Comparison of ENCODE assay signal across 22 cellular contexts in genomic region chr12:124949066-124949465, GRCh38.
"Had no signal": no experiment of that assay in that cellular context is flagged by ENCODE, and none has a peak within 500 bp of the region (broad histone marks: within the 10 kb centered on the region; RNA-seq: fewer than 3 reads in every experiment).

No MANE protein-coding gene starts in this region.

- DNase-seq: activated B cell treated with CpG ODN at 0.5 μM for 24 hours; activated CD4-positive, alpha-beta T cell treated with anti-CD3 and anti-CD28 coated beads, Interleukin-2, amount 50 U/mL, for 1 hour; activated CD8-positive, alpha-beta memory T cell treated with anti-CD3 and anti-CD28 coated beads, Interleukin-2, amount 10 ng/mL, durations not matched to agents 7 days and 5 days; activated CD8-positive, alpha-beta T cell treated with anti-CD3 and anti-CD28 coated beads, Interleukin-2, amount 10 ng/mL, durations not matched to agents 7 days and 5 days; activated T-cell treated with anti-CD3 and anti-CD28 coated beads, Interleukin-2, amount 50 U/mL, for 48 hours; anterior cingulate cortex; endodermal cell; foreskin fibroblast; mesendoderm; natural killer cell; sigmoid colon; small intestine; stimulated activated CD4-positive, alpha-beta T cell treated with anti-CD3 and anti-CD28 coated beads, Interleukin-4, amount 100 ng/mL, for 24 hours had no signal

- H3K4me1 Mint-ChIP-seq: activated B cell treated with CpG ODN at 0.5 μM for 24 hours; activated CD8-positive, alpha-beta memory T cell treated with anti-CD3 and anti-CD28 coated beads, Interleukin-2, amount 10 ng/mL, durations not matched to agents 7 days and 5 days; central memory CD8-positive, alpha-beta T cell; endodermal cell; natural killer cell had no signal

- H3K4me3 Mint-ChIP-seq: activated B cell treated with CpG ODN at 0.5 μM for 24 hours; activated CD8-positive, alpha-beta memory T cell treated with anti-CD3 and anti-CD28 coated beads, Interleukin-2, amount 10 ng/mL, durations not matched to agents 7 days and 5 days; activated CD8-positive, alpha-beta T cell treated with anti-CD3 and anti-CD28 coated beads, Interleukin-2, amount 10 ng/mL, durations not matched to agents 7 days and 5 days; activated naive CD8-positive, alpha-beta T cell; central memory CD8-positive, alpha-beta T cell; dendritic cell treated with granulocyte-macrophage colony-stimulating factor and Interleukin-4, amounts not matched to agents 40 ng/mL and 50 ng/mL, for 4 days; endodermal cell; natural killer cell; stimulated activated memory B cell treated with anti-CD40 and anti-IgM and Interleukin-4, amounts not matched to agents 10 μg/mL and 1 μg/mL and 100 μg/mL, for 72 hours had no signal

- H3K4me3 ChIP-seq: heart left ventricle, lung, sigmoid colon, tibial nerve had no signal

- H3K4me1 ChIP-seq: sigmoid colon, tibial nerve had no signal

- ATAC-seq: activated CD8-positive, alpha-beta memory T cell treated with anti-CD3 and anti-CD28 coated beads, Interleukin-2, amount 10 ng/mL, durations not matched to agents 7 days and 5 days; activated CD8-positive, alpha-beta T cell treated with anti-CD3 and anti-CD28 coated beads, Interleukin-2, amount 10 ng/mL, durations not matched to agents 7 days and 5 days; esophagus mucosa; heart left ventricle; natural killer cell; stimulated activated memory B cell treated with anti-CD40 and anti-IgM and Interleukin-4, amounts not matched to agents 10 μg/mL and 1 μg/mL and 100 μg/mL, for 72 hours had no signal

- H3K27me3 Mint-ChIP-seq: activated B cell treated with CpG ODN at 0.5 μM for 24 hours; activated CD8-positive, alpha-beta memory T cell treated with anti-CD3 and anti-CD28 coated beads, Interleukin-2, amount 10 ng/mL, durations not matched to agents 7 days and 5 days; activated naive CD8-positive, alpha-beta T cell; central memory CD8-positive, alpha-beta T cell; dendritic cell treated with granulocyte-macrophage colony-stimulating factor and Interleukin-4, amounts not matched to agents 40 ng/mL and 50 ng/mL, for 4 days; stimulated activated memory B cell treated with anti-CD40 and anti-IgM and Interleukin-4, amounts not matched to agents 10 μg/mL and 1 μg/mL and 100 μg/mL, for 72 hours had no signal

- H3K9me3 ChIP-seq: heart left ventricle, sigmoid colon, tibial nerve had no signal

- H3K27ac Mint-ChIP-seq: activated B cell treated with CpG ODN at 0.5 μM for 24 hours; activated CD8-positive, alpha-beta memory T cell treated with anti-CD3 and anti-CD28 coated beads, Interleukin-2, amount 10 ng/mL, durations not matched to agents 7 days and 5 days; activated CD8-positive, alpha-beta T cell treated with anti-CD3 and anti-CD28 coated beads, Interleukin-2, amount 10 ng/mL, durations not matched to agents 7 days and 5 days; activated naive CD8-positive, alpha-beta T cell; activated T-helper 2 cell treated with anti-CD3 and anti-CD28 coated beads, Interferon-gamma antibody, Interleukin-2, Interleukin-4, amounts not matched to agents 10 μg/mL and 5 μg/mL and 100 μg/mL, durations not matched to agents 14 hours and 24 hours and 36 hours; dendritic cell treated with granulocyte-macrophage colony-stimulating factor and Interleukin-4, amounts not matched to agents 40 ng/mL and 50 ng/mL, for 4 days; endodermal cell; natural killer cell; stimulated activated memory B cell treated with anti-CD40 and anti-IgM and Interleukin-4, amounts not matched to agents 10 μg/mL and 1 μg/mL and 100 μg/mL, for 72 hours had no signal

- H3K27ac ChIP-seq: heart left ventricle, sigmoid colon, tibial nerve had no signal

- H3K27me3 ChIP-seq: heart left ventricle, sigmoid colon, tibial nerve had no signal

- H3K9me3 Mint-ChIP-seq: activated B cell treated with CpG ODN at 0.5 μM for 24 hours; activated T-helper 2 cell treated with anti-CD3 and anti-CD28 coated beads, Interferon-gamma antibody, Interleukin-2, Interleukin-4, amounts not matched to agents 10 μg/mL and 5 μg/mL and 100 μg/mL, durations not matched to agents 14 hours and 24 hours and 36 hours; central memory CD8-positive, alpha-beta T cell; dendritic cell treated with granulocyte-macrophage colony-stimulating factor and Interleukin-4, amounts not matched to agents 40 ng/mL and 50 ng/mL, for 4 days; endodermal cell; natural killer cell; stimulated activated memory B cell treated with anti-CD40 and anti-IgM and Interleukin-4, amounts not matched to agents 10 μg/mL and 1 μg/mL and 100 μg/mL, for 72 hours had no signal
